Comparison of ENCODE assay signal across 8 cellular contexts in the genomic region with DNA sequence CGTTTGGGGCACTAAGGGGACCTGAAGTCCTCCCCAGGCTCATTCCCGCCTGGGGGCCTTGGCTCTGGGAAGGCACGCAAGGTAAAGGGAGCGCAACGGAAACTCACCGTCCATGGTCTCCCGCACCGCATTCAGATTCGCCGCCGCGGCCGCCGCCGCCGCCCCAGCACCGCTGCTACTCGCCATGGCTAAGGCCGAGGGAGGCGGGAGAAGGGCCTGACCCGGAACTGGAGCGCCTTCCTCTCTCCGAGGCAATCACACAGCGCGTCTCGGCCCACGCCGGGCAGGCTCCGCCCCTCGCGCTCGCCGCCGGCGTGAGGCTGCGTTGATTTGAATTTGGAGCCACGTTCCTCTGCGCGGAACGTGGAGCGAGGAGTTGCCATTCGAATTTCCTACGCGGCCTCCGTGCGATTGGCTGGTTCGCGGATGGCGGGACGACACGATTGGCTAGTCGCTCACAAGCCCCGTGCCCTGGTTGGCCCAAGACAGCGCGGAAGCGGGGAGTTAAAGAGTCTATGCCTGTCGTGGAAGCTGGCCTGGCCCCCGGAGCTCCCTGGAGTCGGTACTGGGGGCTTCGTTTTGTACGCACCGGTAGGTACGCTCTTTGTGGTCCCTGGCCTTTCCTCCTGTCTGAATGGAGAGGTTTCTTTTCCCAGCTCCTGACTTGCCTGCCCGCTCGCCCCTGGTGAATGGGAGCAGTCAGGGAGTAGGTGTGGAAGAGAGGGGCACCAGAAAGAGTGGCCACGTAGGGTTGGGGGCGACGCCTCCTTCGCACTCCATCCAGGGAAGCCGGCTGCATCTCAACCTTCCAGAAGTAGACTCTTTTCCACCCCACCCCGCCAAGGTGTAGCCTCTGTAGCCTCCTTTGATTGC. TPM values are rescaled to one million over a fixed set of nuclear protein-coding genes. Genes with fewer than 3 reads are reported as not detected.
A peak's percentile ranks its signal among the peaks of the same experiment; 100 is the strongest.
DNase-seq lines count a peak whose midpoint lies in the region; ATAC-seq and TF ChIP-seq lines count a peak whose summit lies in the region.

Gene BORA, plus strand, starts transcription at position 507 of the 873 bp plus-strand sequence. CDS start 1,018 bp downstream, outside the sequence.
Gene MZT1, minus strand, starts transcription at position 213 of the 873 bp plus-strand sequence. Its CDS starts 27 bp downstream, at position 186.

- no peak for TF ChIP-seq CTCF in Loucy (conservative IDR thresholded peaks at IDR 0.05; ENCODE audit: low read length)
- no peak for TF ChIP-seq CTCF in RWPE2 (IDR thresholded peaks at IDR 0.05; ENCODE audit: poor library complexity, severe bottlenecking)
- no peak for TF ChIP-seq CTCF in fibroblast of lung (conservative IDR thresholded peaks at IDR 0.05 in 1 of 2, IDR thresholded peaks at IDR 0.05 in 1 of 2; ENCODE audit: low read depth in 1 of 2, low read length in 2 of 2)

- H3K79me2 ChIP-seq in Loucy (ENCODE audit: insufficient read depth, low read length) (peaks cover 92% of the 10 kb centered on the region), fibroblast of lung (ENCODE audit: control insufficient read depth, insufficient read depth, low read length) (peaks cover 67% of the 10 kb centered on the region)

- CTCF ChIA-PET in naive thymus-derived CD4-positive, alpha-beta T cell (lab: Charles Lee) = no interaction called here

- H3K9me3 Mint-ChIP-seq in activated T-helper 17 cell treated with anti-CD3 and anti-CD28 coated beads, Interleukin-2, amount 50 U/mL, for 72 hours = no peaks in the 10 kb centered on the region
- peaks cover 0 to 2% (median 0%) of the 10 kb centered on the region in 11 donors for H3K9me3 Mint-ChIP-seq in naive thymus-derived CD4-positive, alpha-beta T cell
- H3K9me3 Mint-ChIP-seq in stimulated activated memory B cell treated with anti-CD40 and anti-IgM and Interleukin-4, amounts not matched to agents 10 μg/mL and 1 μg/mL and 100 μg/mL, for 72 hours = no peaks in the 10 kb centered on the region

- H3K27me3 Mint-ChIP-seq in activated T-helper 17 cell treated with anti-CD3 and anti-CD28 coated beads, Interleukin-2, amount 50 U/mL, for 72 hours = no peaks in the 10 kb centered on the region
- no peaks in the 10 kb centered on the region for H3K27me3 Mint-ChIP-seq in naive thymus-derived CD4-positive, alpha-beta T cell
- H3K27me3 Mint-ChIP-seq in stimulated activated memory B cell treated with anti-CD40 and anti-IgM and Interleukin-4, amounts not matched to agents 10 μg/mL and 1 μg/mL and 100 μg/mL, for 72 hours = no peaks in the 10 kb centered on the region

- no peaks in the 10 kb centered on the region for H3K9me3 ChIP-seq in Loucy (ENCODE audit: insufficient read depth, low read depth, low read length)
- no peaks in the 10 kb centered on the region for H3K9me3 ChIP-seq in RWPE2 (ENCODE audit: severe bottlenecking)
- no peaks in the 10 kb centered on the region for H3K9me3 ChIP-seq in fibroblast of lung (ENCODE audit: control insufficient read depth, insufficient read depth, low read depth, low read length)
- no peaks in the 10 kb centered on the region for H3K9me3 ChIP-seq in naive thymus-derived CD4-positive, alpha-beta T cell (ENCODE audit: control insufficient read depth in 2 of 3, low read length in 3 of 3)

- POLR2A ChIA-PET in naive thymus-derived CD4-positive, alpha-beta T cell (lab: Charles Lee) = interaction anchor here (1.1 to 1.6 kb wide), 4 partner anchors 11 to 47 kb away, joined by 3 to 4 read pairs (median 3); no protein-coding TSS in a partner anchor

- peak within 1 kb of the TSS; percentile 90 for H3K4me3 Mint-ChIP-seq in activated T-helper 17 cell treated with anti-CD3 and anti-CD28 coated beads, Interleukin-2, amount 50 U/mL, for 72 hours
- H3K4me3 Mint-ChIP-seq in naive thymus-derived CD4-positive, alpha-beta T cell = peak within 1 kb of the TSS; percentile 85 to 99 (median 95)
- H3K4me3 Mint-ChIP-seq in stimulated activated memory B cell treated with anti-CD40 and anti-IgM and Interleukin-4, amounts not matched to agents 10 μg/mL and 1 μg/mL and 100 μg/mL, for 72 hours = peak within 1 kb of the TSS; percentile 95

- peak within 1 kb of the TSS; percentile 97 for H3K4me2 ChIP-seq in Loucy (ENCODE audit: low read depth, low read length, poor library complexity, severe bottlenecking)
- peak within 1 kb of the TSS; percentile 96 for H3K4me2 ChIP-seq in fibroblast of lung (ENCODE audit: extremely low read depth, insufficient read depth, low read length)

- peak within 1 kb of the TSS; percentile 92 for H3K27ac Mint-ChIP-seq in activated T-helper 17 cell treated with anti-CD3 and anti-CD28 coated beads, Interleukin-2, amount 50 U/mL, for 72 hours
- H3K27ac Mint-ChIP-seq in naive thymus-derived CD4-positive, alpha-beta T cell = peak within 1 kb of the TSS; percentile 85 to 95 (median 91)
- H3K27ac Mint-ChIP-seq in stimulated activated memory B cell treated with anti-CD40 and anti-IgM and Interleukin-4, amounts not matched to agents 10 μg/mL and 1 μg/mL and 100 μg/mL, for 72 hours = peak within 1 kb of the TSS; percentile 79

- intact Hi-C loops in naive thymus-derived CD4-positive, alpha-beta T cell (cut with micrococcal nuclease) = loop anchor here (1.0 to 10.0 kb wide), 10 partner anchors 17 to 1557 kb away; partner anchors contain the start of gene PIBF1 (in 2 of the 2)

- peaks cover 74% of the 10 kb centered on the region for H3K36me3 Mint-ChIP-seq in activated T-helper 17 cell treated with anti-CD3 and anti-CD28 coated beads, Interleukin-2, amount 50 U/mL, for 72 hours (ENCODE audit: low read depth)
- peaks cover 6 to 30% (median 25%) of the 10 kb centered on the region in 5 donors for H3K36me3 Mint-ChIP-seq in naive thymus-derived CD4-positive, alpha-beta T cell
- peaks cover 14% of the 10 kb centered on the region for H3K36me3 Mint-ChIP-seq in stimulated activated memory B cell treated with anti-CD40 and anti-IgM and Interleukin-4, amounts not matched to agents 10 μg/mL and 1 μg/mL and 100 μg/mL, for 72 hours

- H3K4me3 ChIP-seq in H7 (ENCODE audit: insufficient read depth, low read depth, low read length) (peak within 1 kb of the TSS; percentile 85), Loucy (ENCODE audit: low read length, poor library complexity, severe bottlenecking) (peak within 1 kb of the TSS; percentile 91), RWPE2 (ENCODE audit: severe bottlenecking) (peak within 1 kb of the TSS; percentile 58), fibroblast of lung (replicated peaks in 1 of 4; ENCODE audit: control extremely low read depth in 1 of 4, insufficient read depth in 1 of 4, low read depth in 3 of 4, low read length in 4 of 4) (peak within 1 kb of the TSS; percentile 74 to 91 (median 86))
- H3K4me3 ChIP-seq in naive thymus-derived CD4-positive, alpha-beta T cell (ENCODE audit: low read length) = peak within 1 kb of the TSS; percentile 93

- peaks cover 63% of the 10 kb centered on the region for H3K4me1 ChIP-seq in Loucy (ENCODE audit: insufficient read depth, low read length, poor library complexity, severe bottlenecking)
- H3K4me1 ChIP-seq in RWPE2 (ENCODE audit: insufficient read depth, poor library complexity, severe bottlenecking) = peaks cover 16% of the 10 kb centered on the region
- H3K4me1 ChIP-seq in fibroblast of lung (ENCODE audit: control insufficient read depth, extremely low read depth, insufficient read depth, low read length) = no peaks in the 10 kb centered on the region
- H3K4me1 ChIP-seq in naive thymus-derived CD4-positive, alpha-beta T cell (ENCODE audit: control insufficient read depth in 2 of 2, insufficient read depth in 2 of 2, low read length in 2 of 2) = peaks cover 23 to 30% of the 10 kb centered on the region in 2 donors

- H3K27ac ChIP-seq in RWPE2 (ENCODE audit: poor library complexity, severe bottlenecking) = peak within 1 kb of the TSS; percentile 16
- peak within 1 kb of the TSS; percentile 69 for H3K27ac ChIP-seq in fibroblast of lung (ENCODE audit: insufficient read depth, low read length)
- H3K27ac ChIP-seq in naive thymus-derived CD4-positive, alpha-beta T cell (ENCODE audit: low read depth, low read length) = peak within 1 kb of the TSS; percentile 73

- DNase-seq in ELR (ENCODE audit: low read depth) (peak; percentile 98), H7 (peak; percentile 85), RWPE2 (ENCODE audit: low spot score) (peak; percentile 96), fibroblast of lung (ENCODE audit: low read depth in 2 of 2) (peak; percentile 98)
- peak; percentile 87 to 95 (median 94) for DNase-seq in naive thymus-derived CD4-positive, alpha-beta T cell

- H2AFZ ChIP-seq in Loucy (ENCODE audit: low read length) (peak within 1 kb of the TSS; percentile 84), fibroblast of lung (ENCODE audit: low read length) (peak within 1 kb of the TSS; percentile 88)

- H3K9me2 ChIP-seq in Loucy (replicated peaks; ENCODE audit: low read depth, low read length) = no peaks in the 10 kb centered on the region

- H3K9ac ChIP-seq in Loucy (ENCODE audit: low read depth, low read length, poor library complexity, severe bottlenecking) = peak within 1 kb of the TSS; percentile 96
- H3K9ac ChIP-seq in fibroblast of lung (ENCODE audit: insufficient read depth, low read length) = peak within 1 kb of the TSS; percentile 63

- H3K27me3 ChIP-seq in H7 (ENCODE audit: control insufficient read depth, insufficient read depth, low read length) (no peaks in the 10 kb centered on the region), Loucy (ENCODE audit: insufficient read depth, low read length, poor library complexity, severe bottlenecking) (no peaks in the 10 kb centered on the region), RWPE2 (ENCODE audit: insufficient read depth, poor library complexity, severe bottlenecking) (no peaks in the 10 kb centered on the region), fibroblast of lung (ENCODE audit: control insufficient read depth, insufficient read depth, low read length) (no peaks in the 10 kb centered on the region)
- no peaks in the 10 kb centered on the region for H3K27me3 ChIP-seq in naive thymus-derived CD4-positive, alpha-beta T cell (ENCODE audit: control insufficient read depth in 2 of 2, insufficient read depth in 2 of 2, low read length in 2 of 2)

- H4K20me1 ChIP-seq in Loucy (ENCODE audit: insufficient read depth, low read length, poor library complexity, severe bottlenecking) = peaks cover 56% of the 10 kb centered on the region
- no peaks in the 10 kb centered on the region for H4K20me1 ChIP-seq in fibroblast of lung (ENCODE audit: control insufficient read depth, extremely low read depth, insufficient read depth, low read length)

- no peaks in the 10 kb centered on the region for H3F3A ChIP-seq in Loucy (ENCODE audit: low read depth)

- peak; percentile 95 for ATAC-seq in RWPE2 (ENCODE audit: low read depth)
- peak; percentile 95 for ATAC-seq in activated T-helper 17 cell treated with anti-CD3 and anti-CD28 coated beads, Interleukin-2, amount 50 U/mL, for 72 hours (replicated peaks)
- peak; percentile 95 for ATAC-seq in naive thymus-derived CD4-positive, alpha-beta T cell
- peak; percentile 99 for ATAC-seq in stimulated activated memory B cell treated with anti-CD40 and anti-IgM and Interleukin-4, amounts not matched to agents 10 μg/mL and 1 μg/mL and 100 μg/mL, for 72 hours

- H3K4me1 Mint-ChIP-seq in activated T-helper 17 cell treated with anti-CD3 and anti-CD28 coated beads, Interleukin-2, amount 50 U/mL, for 72 hours = peaks cover 12% of the 10 kb centered on the region
- peaks cover 30 to 69% (median 54%) of the 10 kb centered on the region in 7 donors for H3K4me1 Mint-ChIP-seq in naive thymus-derived CD4-positive, alpha-beta T cell
- peaks cover 48% of the 10 kb centered on the region for H3K4me1 Mint-ChIP-seq in stimulated activated memory B cell treated with anti-CD40 and anti-IgM and Interleukin-4, amounts not matched to agents 10 μg/mL and 1 μg/mL and 100 μg/mL, for 72 hours

- H3K36me3 ChIP-seq in H7 (replicated peaks; ENCODE audit: control insufficient read depth, insufficient read depth, low read length) = no peaks in the 10 kb centered on the region; the same call in 1 of the 2 replicates
- H3K36me3 ChIP-seq in Loucy (ENCODE audit: insufficient read depth, low read length) = peaks cover 6% of the 10 kb centered on the region; the same call in 1 of the 2 replicates
- peaks cover 56% of the 10 kb centered on the region for H3K36me3 ChIP-seq in RWPE2 (ENCODE audit: low read depth)
- H3K36me3 ChIP-seq in fibroblast of lung (ENCODE audit: control insufficient read depth, insufficient read depth, low read length) = no peaks in the 10 kb centered on the region
- H3K36me3 ChIP-seq in naive thymus-derived CD4-positive, alpha-beta T cell (ENCODE audit: control insufficient read depth in 2 of 3, insufficient read depth in 3 of 3, low read length in 3 of 3) = peaks cover 0 to 7% (median 0%) of the 10 kb centered on the region in 3 experiments

RNA-seq across cellular contexts. Expression of gene BORA, which starts in this region (rescaled TPM):
- total RNA-seq in H7 (2014; rRNA removed; shearing (Covaris generic)) = 20.1 and 21.0 TPM in 2 replicates
- total RNA-seq in activated T-helper 17 cell treated with anti-CD3 and anti-CD28 coated beads, Interleukin-2, amount 50 U/mL, for 72 hours = 10 to 100 TPM; 15.2 to 16.6 TPM
- total RNA-seq in fibroblast of lung = 2.3 and 4.8 TPM in 2 replicates
- polyA plus RNA-seq in fibroblast of lung = 2.0 and 4.1 TPM in 2 replicates
- polyA plus RNA-seq in fibroblast of lung (2012) = 2.1 and 5.8 TPM in 2 replicates
- polyA minus RNA-seq in fibroblast of lung (ENCODE audit: low replicate concordance) = 0.56 and 0.67 TPM in 2 replicates
- total RNA-seq in naive thymus-derived CD4-positive, alpha-beta T cell = 10 to 100 TPM in 1 of 5 experiments, 1 to 10 TPM in 4; 4.7 to 18.0 (median 6.2) TPM
- 1 to 10 TPM; 9.0 to 9.7 TPM for polyA plus RNA-seq in naive thymus-derived CD4-positive, alpha-beta T cell

RNA-seq across cellular contexts. Expression of gene MZT1, which starts in this region (rescaled TPM):
- 34.5 and 37.7 TPM in 2 replicates for total RNA-seq in H7 (2014; rRNA removed; shearing (Covaris generic))
- total RNA-seq in activated T-helper 17 cell treated with anti-CD3 and anti-CD28 coated beads, Interleukin-2, amount 50 U/mL, for 72 hours = 10 to 100 TPM; 17.4 to 27.0 TPM
- 6.4 and 12.9 TPM in 2 replicates for total RNA-seq in fibroblast of lung
- polyA plus RNA-seq in fibroblast of lung = 10.8 and 15.9 TPM in 2 replicates
- polyA plus RNA-seq in fibroblast of lung (2012) = 9.8 and 17.6 TPM in 2 replicates
- polyA minus RNA-seq in fibroblast of lung (ENCODE audit: low replicate concordance) = 0.20 and 0.33 TPM in 2 replicates
- total RNA-seq in naive thymus-derived CD4-positive, alpha-beta T cell = 10 to 100 TPM in 1 of 5 experiments, 1 to 10 TPM in 4; 4.5 to 14.9 (median 6.3) TPM
- 1 to 10 TPM; 2.9 to 7.1 TPM for polyA plus RNA-seq in naive thymus-derived CD4-positive, alpha-beta T cell

Comparison
In these comparisons a context has a peak if more than half of its experiments do, and no peak if none do; other contexts are left out.
1. Peak in every context shown above with its lines: DNase-seq, ATAC-seq, H3K4me3 ChIP-seq and H3K27ac ChIP-seq.
2. H3K27ac ChIP-seq: peak in every context shown above with its lines; median percentile 73 in naive thymus-derived CD4-positive, alpha-beta T cell; 69 in fibroblast of lung; 16 in RWPE2.